10 cellular contexts compared by ENCODE assay signal in the genomic region with DNA sequence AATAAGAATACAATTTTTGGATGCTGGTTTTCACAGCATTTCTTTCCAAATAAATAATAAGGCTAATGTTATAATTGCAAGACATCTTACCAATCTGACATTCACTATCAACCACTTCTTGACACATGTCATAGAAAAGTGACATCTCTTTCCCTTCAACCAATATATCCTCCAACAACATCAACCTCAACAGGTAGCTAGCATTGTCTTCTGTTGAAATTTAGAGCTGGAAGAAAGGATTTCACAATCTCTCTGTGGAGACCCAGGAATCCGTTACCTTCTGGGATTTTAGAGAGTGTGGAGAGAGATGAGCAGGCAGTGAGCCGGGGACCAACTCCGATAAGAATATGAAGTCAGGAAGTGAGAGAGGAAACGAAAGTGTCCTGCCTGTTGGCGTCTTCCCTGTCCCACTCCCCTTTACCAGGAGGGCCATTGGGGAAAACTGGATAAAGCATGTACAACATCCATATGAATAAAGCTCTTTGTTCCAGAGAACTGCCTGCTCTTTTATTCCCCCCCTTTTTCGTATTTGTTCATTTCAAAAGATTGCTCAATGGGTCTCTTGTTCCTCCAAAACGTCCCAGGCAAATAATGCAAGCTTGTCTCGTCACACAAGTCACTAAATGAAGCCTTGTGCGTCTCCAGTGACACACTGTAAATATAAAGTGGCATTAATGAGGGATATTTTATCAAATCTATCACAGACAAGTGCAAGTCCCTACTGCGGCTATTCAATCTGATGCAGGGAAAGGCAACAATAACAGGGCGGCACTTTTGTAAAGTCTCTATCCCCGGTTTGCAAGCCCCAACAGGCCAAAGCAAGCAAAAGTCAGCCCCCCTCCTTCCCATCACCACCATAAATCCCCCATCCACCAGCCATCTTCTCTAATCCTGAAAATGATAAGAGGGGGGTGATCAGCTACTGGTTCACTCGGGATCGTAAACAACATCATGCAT. TPM values are rescaled to one million over a fixed set of nuclear protein-coding genes. Genes with fewer than 3 reads are reported as not detected.
A peak's percentile ranks its signal among the peaks of the same experiment; 100 is the strongest.
DNase-seq lines count a peak whose midpoint lies in the region; ATAC-seq and TF ChIP-seq lines count a peak whose summit lies in the region.
"Had no signal": no experiment of that assay in that cellular context is flagged by ENCODE, and none has a peak within 500 bp of the region (broad histone marks: within the 10 kb centered on the region; RNA-seq: fewer than 3 reads in every experiment).

No MANE protein-coding gene starts in this region.

- no peak overlapping the region for H3K4me2 ChIP-seq in IMR-90 (ENCODE audit: low read depth, low read length)

- H2AK9ac ChIP-seq in IMR-90 (replicated peaks; ENCODE audit: low read depth, low read length, poor library complexity) = no peak overlapping the region

- peaks cover 9 to 18% of the 10 kb centered on the region in 2 experiments for H3K79me1 ChIP-seq in IMR-90 (ENCODE audit: low read depth in 1 of 2, low read length in 2 of 2)

- no peak overlapping the region for H3K4ac ChIP-seq in IMR-90 (ENCODE audit: low read depth, low read length)

- no peak overlapping the region for H3K14ac ChIP-seq in IMR-90 (replicated peaks; ENCODE audit: low read depth, low read length)

- H3K9me3 ChIP-seq in IMR-90 (ENCODE audit: control insufficient read depth, insufficient read depth, low read length) = no peaks in the 10 kb centered on the region
- H3K9me3 ChIP-seq: psoas muscle had no signal

- H2BK20ac ChIP-seq in IMR-90 (ENCODE audit: low read depth, low read length) = no peak overlapping the region

- no peak for TF ChIP-seq POLR2A in IMR-90 (IDR thresholded peaks at IDR 0.05; ENCODE audit: low read depth, low read length)

- in situ Hi-C loops in IMR-90 (cut with MboI; ENCODE audit: low sequenced_read_pairs) = no loop called here

- no peak overlapping the region for H3K23ac ChIP-seq in IMR-90 (ENCODE audit: low read depth, low read length)

- H4K20me1 ChIP-seq in IMR-90 (ENCODE audit: insufficient read depth, low read length) = peaks cover 8% of the 10 kb centered on the region; the same call in 1 of the 2 replicates

- no TSS peak for BruUV-seq in IMR-90 (replicated peaks; lab: Mats Ljungman, UMichigan)

- no peak overlapping the region for H4K8ac ChIP-seq in IMR-90 (ENCODE audit: low read depth in 2 of 2, low read length in 2 of 2)

- H4K91ac ChIP-seq in IMR-90 (ENCODE audit: insufficient read depth, low read depth, low read length) = no peak overlapping the region

- H3K18ac ChIP-seq in IMR-90 (ENCODE audit: low read depth, low read length) = no peak overlapping the region

- no peaks in the 10 kb centered on the region for H3K36me3 ChIP-seq in IMR-90 (ENCODE audit: control insufficient read depth, insufficient read depth, low read length)

- H2BK15ac ChIP-seq in IMR-90 (ENCODE audit: low read depth, low read length) = no peak overlapping the region

- no peak overlapping the region for H2AFZ ChIP-seq in IMR-90 (replicated peaks; ENCODE audit: low read length, poor library complexity)

- no peak for TF ChIP-seq RAD21 in IMR-90 (IDR thresholded peaks at IDR 0.05; ENCODE audit: low read length)

- dilution Hi-C loops in IMR-90 (cut with HindIII; ENCODE audit: low sequenced_read_pairs, unreplicated experiment) = no loop called here

- no peak overlapping the region for H2BK5ac ChIP-seq in IMR-90 (ENCODE audit: low read depth, low read length, poor library complexity, severe bottlenecking)

- CTCF ChIA-PET in IMR-90 (lab: Yijun Ruan, JAX) = no interaction called here

- H3K27ac ChIP-seq in IMR-90 (ENCODE audit: insufficient read depth, low read length) = no peak overlapping the region
- H3K27ac ChIP-seq: psoas muscle, SK-N-MC had no signal

- peaks cover 2% of the 10 kb centered on the region; the same call in 1 of the 2 replicates for H3K4me1 ChIP-seq in IMR-90 (ENCODE audit: control insufficient read depth, insufficient read depth, low read length)

- TF ChIP-seq CTCF in IMR-90 (conservative IDR thresholded peaks at IDR 0.05; ENCODE audit: low read depth, low read length) = no peak

- DNase-seq in IMR-90 (no peak), NCI-H748 treated with DMSO at 0.1 percent for 48 hours (lab: John Stamatoyannopoulos, UW) (peak; percentile 76), epidermal melanocyte (ENCODE audit: insufficient read length, low spot score) (peak; percentile 21), retina (peak; percentile 56)
- DNase-seq: psoas muscle had no signal

- peaks cover under 1% of the 10 kb centered on the region for H3K27me3 ChIP-seq in IMR-90 (ENCODE audit: control insufficient read depth, insufficient read depth, low read length)

- intact Hi-C loops in IMR-90 (cut with micrococcal nuclease) = loop anchor here (5.0 to 10.0 kb wide), 5 partner anchors 176 to 1206 kb away; partner anchors contain the start of gene NNMT

- WGBS in IMR-90 (ENCODE audit: extremely low coverage in 2 of 2, insufficient read length in 1 of 2), 2 experiments = no CpG with 5 or more reads among the region's 14 CpGs

- POLR2A ChIA-PET in IMR-90 (lab: Charles Lee; ENCODE audit: unreplicated experiment) = no interaction called here

- H2BK120ac ChIP-seq in IMR-90 (ENCODE audit: low read depth, low read length) = no peak overlapping the region

- no peak overlapping the region for H4K5ac ChIP-seq in IMR-90 (ENCODE audit: low read depth, low read length)

- ATAC-seq in IMR-90 (ENCODE audit: low read depth) (no peak), HG03045 (IDR thresholded peaks at IDR 0.05; ENCODE audit: unreplicated experiment) (no peak), HG03521 (IDR thresholded peaks at IDR 0.05; ENCODE audit: unreplicated experiment) (no peak), GM21447 (IDR thresholded peaks at IDR 0.05; ENCODE audit: unreplicated experiment) (no peak), GM21526 (IDR thresholded peaks at IDR 0.05; ENCODE audit: low FRiP score, unreplicated experiment) (no peak)
- ATAC-seq: psoas muscle had no signal

- no peak overlapping the region for H3K56ac ChIP-seq in IMR-90 (ENCODE audit: extremely low read depth, insufficient read depth, low read length)

- no peaks in the 10 kb centered on the region; the same call in 1 of the 2 replicates for H3K9me1 ChIP-seq in IMR-90 (ENCODE audit: insufficient read depth, low read length)

- no peak overlapping the region for H2AK5ac ChIP-seq in IMR-90 (ENCODE audit: low read depth, low read length)

- H3K4me3 ChIP-seq in IMR-90 (ENCODE audit: insufficient read depth, low read depth, low read length) = no peak overlapping the region
- H3K4me3 ChIP-seq: SK-N-MC had no signal

- no peak overlapping the region for H3K9ac ChIP-seq in IMR-90 (ENCODE audit: low read depth, low read length)

TF ChIP-seq in IMR-90, 13 proteins besides CTCF, POLR2A, EP300 and RAD21:
- TF ChIP-seq ELK1 (IDR thresholded peaks at IDR 0.05; ENCODE audit: borderline replicate concordance, low read depth, low read length) = no peak
- no peak for TF ChIP-seq MXI1 (IDR thresholded peaks at IDR 0.05; ENCODE audit: borderline replicate concordance, low read depth, low read length)
- TF ChIP-seq CEBPB (IDR thresholded peaks at IDR 0.05; ENCODE audit: low read depth, low read length) = peak; percentile 20; the same call in 1 of the 2 replicates

RNA-seq across cellular contexts. Expression of gene CADM1, which starts 3.4 kb away (rescaled TPM):
- 62.2 and 77.1 TPM in 2 replicates for total RNA-seq in IMR-90 (2012; rRNA removed)
- polyA plus RNA-seq in IMR-90 (2012; rRNA removed) = 27.8 and 28.8 TPM in 2 replicates
- 10.1 and 18.8 TPM in 2 replicates for polyA plus RNA-seq in IMR-90 (2012; cell fraction: cytosol; rRNA removed)
- 9.6 and 30.1 TPM in 2 replicates for polyA plus RNA-seq in IMR-90 (2012; cell fraction: nucleus; rRNA removed; ENCODE audit: low replicate concordance)
